Comparison of ENCODE assay signal across 8 cellular contexts in genomic region chr1:160401487-160401805, GRCh38. TPM values are rescaled to one million over a fixed set of nuclear protein-coding genes. Genes with fewer than 3 reads are reported as not detected.
DNase-seq lines count a peak whose midpoint lies in the region; ATAC-seq and TF ChIP-seq lines count a peak whose summit lies in the region.

No MANE protein-coding gene starts in this region.

- H3K4me1 ChIP-seq in gastroesophageal sphincter: peaks cover 0 to 33% (median 7%) of the 10 kb centered on the region in 3 donors
- peaks cover 4% of the 10 kb centered on the region for H3K4me1 ChIP-seq in psoas muscle

- H3K36me3 Mint-ChIP-seq in HFFc6 (ENCODE audit: low read depth): no peaks in the 10 kb centered on the region

- no peaks in the 10 kb centered on the region for H3K4me1 Mint-ChIP-seq in HFFc6 (ENCODE audit: low read depth)

- 20 to 24% methylated on average over 6 to 7 of the region's 7 CpGs for WGBS in gastroesophageal sphincter (ENCODE audit: low coverage in 1 of 2), 2 donors
- WGBS in psoas muscle, 3 donors: 59 to 73% (median 64%) methylated on average over 7 of the region's 7 CpGs

- H3K27ac ChIP-seq in RWPE1 (peak overlapping the region; percentile 38; the same call in 1 of the 2 replicates), gastroesophageal sphincter (peak overlapping the region in 3 of 4 donors; percentile 63 to 83 (median 67)), psoas muscle (no peak overlapping the region)

- TF ChIP-seq CTCF in RWPE1 (conservative IDR thresholded peaks at IDR 0.05; ENCODE audit: low read depth): no peak
- TF ChIP-seq CTCF in gastroesophageal sphincter (IDR thresholded peaks at IDR 0.05): no peak
- no peak for TF ChIP-seq CTCF in psoas muscle (IDR thresholded peaks at IDR 0.05)
- TF ChIP-seq CTCF in HFFc6 (IDR thresholded peaks at IDR 0.05): no peak

- H3K27ac Mint-ChIP-seq in HFFc6: no peak overlapping the region

- TF ChIP-seq EP300 in gastroesophageal sphincter (IDR thresholded peaks at IDR 0.05): no peak

- no peak for TF ChIP-seq POLR2A in gastroesophageal sphincter (IDR thresholded peaks at IDR 0.05)

- H3K36me3 ChIP-seq in gastroesophageal sphincter (no peaks in the 10 kb centered on the region), psoas muscle (ENCODE audit: insufficient read depth in 1 of 2, low read depth in 1 of 2) (no peaks in the 10 kb centered on the region)

- H3K9me3 ChIP-seq in gastroesophageal sphincter (no peaks in the 10 kb centered on the region), psoas muscle (no peaks in the 10 kb centered on the region)

- H3K27me3 Mint-ChIP-seq in HFFc6 (ENCODE audit: insufficient read depth): peaks cover 69% of the 10 kb centered on the region

- intact Hi-C loops in psoas muscle (cut with DNase I): no loop called here

- no peaks in the 10 kb centered on the region for H3K9me3 Mint-ChIP-seq in HFFc6

- peaks cover 10% of the 10 kb centered on the region for H3K27me3 ChIP-seq in gastroesophageal sphincter
- peaks cover 0 to 30% (median 7%) of the 10 kb centered on the region in 3 donors for H3K27me3 ChIP-seq in psoas muscle (ENCODE audit: insufficient read depth in 3 of 3, low read length in 2 of 3)

- no peak for ATAC-seq in gastroesophageal sphincter
- no peak for ATAC-seq in psoas muscle

- H3K4me3 Mint-ChIP-seq in HFFc6: no peak overlapping the region

- POLR2A ChIA-PET in RWPE1 (lab: Yijun Ruan, JAX; ENCODE audit: low non-redundant PET): no interaction called here

- peak overlapping the region; percentile 64 to 72 for H3K4me3 ChIP-seq in gastroesophageal sphincter
- H3K4me3 ChIP-seq in psoas muscle: peak overlapping the region; percentile 74

- CTCF ChIA-PET in RWPE1 (lab: Yijun Ruan, JAX): no interaction called here

- peak; percentile 55 for DNase-seq in D341Med (ENCODE audit: low spot score)
- no peak for DNase-seq in RWPE1 (ENCODE audit: low spot score)
- no peak for DNase-seq in psoas muscle
- no peak for DNase-seq in DMS79 (lab: John Stamatoyannopoulos, UW)
- DNase-seq in KG1 (lab: John Stamatoyannopoulos, UW): no peak
- DNase-seq in epidermal melanocyte (ENCODE audit: insufficient read length, low spot score): no peak
- DNase-seq in HFFc6: no peak

RNA-seq across cellular contexts. Expression of gene VANGL2, which starts 1.1 kb away (rescaled TPM):
- total RNA-seq in gastroesophageal sphincter (1 to 10 TPM in 3 of 4 donors, under 1 TPM in 1; 0.62 to 8.5 (median 4.3) TPM), psoas muscle (under 1 TPM; 0.44 to 0.94 (median 0.68) TPM)
- under 1 TPM; 0.18 to 0.32 (median 0.27) TPM for polyA plus RNA-seq in psoas muscle
- not detected for total RNA-seq in HFFc6 (2021; fragmentation: NEBNext Ultra II Directional; extraction: Animal tissue kit (Norgen Biotek cat#: 25700))

RNA-seq across cellular contexts. Expression of gene NHLH1, which starts 34.6 kb away (rescaled TPM):
- total RNA-seq in gastroesophageal sphincter (not detected), psoas muscle (under 1 TPM in 2 of 4 donors, not detected in 2; 0.13 to 0.20 TPM)
- polyA plus RNA-seq in psoas muscle: under 1 TPM in 2 of 3 donors, not detected in 1; 0.06 to 0.07 TPM
- under 1 TPM in 3 of 6 experiments, not detected in 3; 0.11 to 0.17 (median 0.11) TPM for total RNA-seq in HFFc6 (2021; fragmentation: NEBNext Ultra II Directional; extraction: Animal tissue kit (Norgen Biotek cat#: 25700))

RNA-seq across cellular contexts. Expression of gene NCSTN, which starts 58.3 kb away (rescaled TPM):
- total RNA-seq in gastroesophageal sphincter (10 to 100 TPM; 41.5 to 49.2 (median 47.5) TPM), psoas muscle (10 to 100 TPM; 32.6 to 49.8 (median 42.6) TPM)
- 10 to 100 TPM; 23.5 to 33.6 (median 27.4) TPM for polyA plus RNA-seq in psoas muscle
- total RNA-seq in HFFc6 (2021; fragmentation: NEBNext Ultra II Directional; extraction: Animal tissue kit (Norgen Biotek cat#: 25700)): 100 to 1,000 TPM; 133 to 154 (median 145) TPM

RNA-seq across cellular contexts. Expression of gene COPA, which starts 58.4 kb away (rescaled TPM):
- total RNA-seq in gastroesophageal sphincter: 100 to 1,000 TPM in 2 of 4 donors, 10 to 100 TPM in 2; 92.3 to 127 (median 111) TPM
- total RNA-seq in psoas muscle: 10 to 100 TPM; 72.3 to 96.3 (median 79.9) TPM
- polyA plus RNA-seq in psoas muscle: 10 to 100 TPM; 53.8 to 87.2 (median 73.0) TPM
- total RNA-seq in HFFc6 (2021; fragmentation: NEBNext Ultra II Directional; extraction: Animal tissue kit (Norgen Biotek cat#: 25700)): 100 to 1,000 TPM; 218 to 257 (median 249) TPM
